Comparison of ENCODE assay signal across 12 cellular contexts in the genomic region with DNA sequence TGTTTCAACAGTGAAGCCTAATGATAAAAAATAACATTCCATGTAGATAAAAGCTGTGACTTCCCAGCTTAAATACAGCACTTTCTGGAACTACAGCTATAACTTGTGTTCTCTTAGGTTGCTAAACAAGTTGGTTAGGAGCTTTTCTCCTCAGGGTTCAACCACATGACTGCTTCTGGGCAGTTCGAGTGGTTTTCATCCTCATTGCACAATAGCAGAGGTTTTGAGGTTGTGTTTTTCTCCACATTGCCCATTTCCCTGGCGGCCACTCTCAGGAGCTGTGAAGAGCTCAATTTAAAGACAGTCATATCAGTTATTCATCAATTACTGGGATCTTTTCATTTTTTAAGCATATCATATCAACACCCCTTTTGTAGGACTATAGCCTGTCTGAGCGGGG.
DNase-seq lines count a peak whose midpoint lies in the region; ATAC-seq and TF ChIP-seq lines count a peak whose summit lies in the region.
"Had no signal": no experiment of that assay in that cellular context is flagged by ENCODE, and none has a peak within 500 bp of the region (broad histone marks: within the 10 kb centered on the region; RNA-seq: fewer than 3 reads in every experiment).

No MANE protein-coding gene starts in this region.

- no peak overlapping the region for H3K27ac ChIP-seq in aorta (ENCODE audit: low read depth in 1 of 2, low read length in 2 of 2)

- intact Hi-C loops in aorta (cut with DNase I): no loop called here

- H3K4me3 Mint-ChIP-seq in natural killer cell treated with Interleukin-12 subunit alpha and Interleukin-12 subunit beta and Interleukin-15 and Interleukin-18, amount 100 ng/mL, for 72 hours: peak overlapping the region; percentile 18
- no peak overlapping the region for H3K4me3 Mint-ChIP-seq in T-helper 2 cell treated with Interferon-gamma antibody and Interleukin-4, amounts not matched to agents 5 μg/mL and 100 μg/mL, for 36 hours
- H3K4me3 Mint-ChIP-seq: endodermal cell, memory B cell, T-cell had no signal

- H3K9me3 Mint-ChIP-seq in natural killer cell treated with Interleukin-12 subunit alpha and Interleukin-12 subunit beta and Interleukin-15 and Interleukin-18, amount 100 ng/mL, for 72 hours: no peaks in the 10 kb centered on the region
- H3K9me3 Mint-ChIP-seq in T-helper 2 cell treated with Interferon-gamma antibody and Interleukin-4, amounts not matched to agents 5 μg/mL and 100 μg/mL, for 36 hours: no peaks in the 10 kb centered on the region
- H3K9me3 Mint-ChIP-seq: endodermal cell, T-cell had no signal

- H3K4me3 ChIP-seq in fibroblast of the aortic adventitia (ENCODE audit: low read depth, low read length) (no peak overlapping the region), aorta (ENCODE audit: low read length in 2 of 2) (no peak overlapping the region)

- DNase-seq in SIG-M5 treated with dmso at 0.1 percent for 504 hours (lab: John Stamatoyannopoulos, UW; ENCODE audit: unreplicated experiment) (peak; percentile 92), fibroblast of the aortic adventitia (ENCODE audit: low read depth) (peak; percentile 87), aorta (peak in 1 of 2 donors; percentile 65), NCI-H2029 treated with DMSO at 0.1 percent for 48 hours (lab: John Stamatoyannopoulos, UW) (no peak), KG1 (lab: John Stamatoyannopoulos, UW) (no peak)
- DNase-seq in natural killer cell treated with Interleukin-12 subunit alpha and Interleukin-12 subunit beta and Interleukin-15 and Interleukin-18, amount 100 ng/mL, for 72 hours (ENCODE audit: low spot score): peak; percentile 73
- DNase-seq in T-helper 2 cell treated with Interferon-gamma antibody and Interleukin-4, amounts not matched to agents 5 μg/mL and 100 μg/mL, for 36 hours (ENCODE audit: low spot score): no peak
- DNase-seq: endodermal cell; NCI-H146; stimulated activated CD4-positive, alpha-beta T cell treated with anti-CD3 and anti-CD28 coated beads, Interleukin-2, amount 100 ng/mL, for 48 hours; T-cell had no signal

- H3K27ac Mint-ChIP-seq in natural killer cell treated with Interleukin-12 subunit alpha and Interleukin-12 subunit beta and Interleukin-15 and Interleukin-18, amount 100 ng/mL, for 72 hours: peak overlapping the region; percentile 2
- H3K27ac Mint-ChIP-seq in T-helper 2 cell treated with Interferon-gamma antibody and Interleukin-4, amounts not matched to agents 5 μg/mL and 100 μg/mL, for 36 hours: no peak overlapping the region
- H3K27ac Mint-ChIP-seq: endodermal cell, memory B cell, T-cell had no signal

- no peak for TF ChIP-seq CTCF in fibroblast of the aortic adventitia (IDR thresholded peaks at IDR 0.05; ENCODE audit: insufficient read depth, low read length)

- 92 to 94% methylated on average over 3 of the region's 3 CpGs for WGBS in aorta, 2 donors

- peaks cover 46 to 74% of the 10 kb centered on the region in 2 donors for H3K27me3 Mint-ChIP-seq in natural killer cell treated with Interleukin-12 subunit alpha and Interleukin-12 subunit beta and Interleukin-15 and Interleukin-18, amount 100 ng/mL, for 72 hours
- peaks cover 13% of the 10 kb centered on the region for H3K27me3 Mint-ChIP-seq in T-helper 2 cell treated with Interferon-gamma antibody and Interleukin-4, amounts not matched to agents 5 μg/mL and 100 μg/mL, for 36 hours (ENCODE audit: low read depth)

- H3K9me3 ChIP-seq in aorta (ENCODE audit: control insufficient read depth, low read length): no peaks in the 10 kb centered on the region

- peak; percentile 80 to 82 for ATAC-seq in natural killer cell treated with Interleukin-12 subunit alpha and Interleukin-12 subunit beta and Interleukin-15 and Interleukin-18, amount 100 ng/mL, for 72 hours
- peak; percentile 84 for ATAC-seq in aorta (ENCODE audit: low FRiP score)
- ATAC-seq: T-cell had no signal

- no peaks in the 10 kb centered on the region for H3K36me3 ChIP-seq in aorta (ENCODE audit: control insufficient read depth in 1 of 2, insufficient read depth in 2 of 2, low read length in 1 of 2)

- H3K4me1 Mint-ChIP-seq in natural killer cell treated with Interleukin-12 subunit alpha and Interleukin-12 subunit beta and Interleukin-15 and Interleukin-18, amount 100 ng/mL, for 72 hours (ENCODE audit: low read depth in 2 of 2): peaks cover 39 to 40% of the 10 kb centered on the region in 2 donors
- H3K4me1 Mint-ChIP-seq in T-helper 2 cell treated with Interferon-gamma antibody and Interleukin-4, amounts not matched to agents 5 μg/mL and 100 μg/mL, for 36 hours (ENCODE audit: low read depth): no peaks in the 10 kb centered on the region
- H3K4me1 Mint-ChIP-seq: endodermal cell, T-cell had no signal

- no peaks in the 10 kb centered on the region for H3K27me3 ChIP-seq in aorta (ENCODE audit: control insufficient read depth in 1 of 2, insufficient read depth in 2 of 2, low read length in 1 of 2)

- peaks cover 11% of the 10 kb centered on the region for H3K36me3 Mint-ChIP-seq in natural killer cell treated with Interleukin-12 subunit alpha and Interleukin-12 subunit beta and Interleukin-15 and Interleukin-18, amount 100 ng/mL, for 72 hours
- H3K36me3 Mint-ChIP-seq in T-helper 2 cell treated with Interferon-gamma antibody and Interleukin-4, amounts not matched to agents 5 μg/mL and 100 μg/mL, for 36 hours (ENCODE audit: low read depth): no peaks in the 10 kb centered on the region
- H3K36me3 Mint-ChIP-seq: memory B cell, T-cell had no signal

- no peaks in the 10 kb centered on the region for H3K4me1 ChIP-seq in aorta (ENCODE audit: control insufficient read depth in 1 of 2, insufficient read depth in 2 of 2, low read length in 2 of 2)

Comparison
In these comparisons a context has a peak if more than half of its experiments do, and no peak if none do; other contexts are left out.
1. DNase-seq: peak in SIG-M5 treated with dmso at 0.1 percent for 504 hours (single experiment), fibroblast of the aortic adventitia (single experiment) and natural killer cell treated with Interleukin-12 subunit alpha and Interleukin-12 subunit beta and Interleukin-15 and Interleukin-18, amount 100 ng/mL, for 72 hours (single experiment); none in NCI-H2029 treated with DMSO at 0.1 percent for 48 hours (single experiment), KG1 (single experiment) and T-helper 2 cell treated with Interferon-gamma antibody and Interleukin-4, amounts not matched to agents 5 μg/mL and 100 μg/mL, for 36 hours (single experiment).